Comparison of ENCODE assay signal across 1 cellular context in the genomic region with DNA sequence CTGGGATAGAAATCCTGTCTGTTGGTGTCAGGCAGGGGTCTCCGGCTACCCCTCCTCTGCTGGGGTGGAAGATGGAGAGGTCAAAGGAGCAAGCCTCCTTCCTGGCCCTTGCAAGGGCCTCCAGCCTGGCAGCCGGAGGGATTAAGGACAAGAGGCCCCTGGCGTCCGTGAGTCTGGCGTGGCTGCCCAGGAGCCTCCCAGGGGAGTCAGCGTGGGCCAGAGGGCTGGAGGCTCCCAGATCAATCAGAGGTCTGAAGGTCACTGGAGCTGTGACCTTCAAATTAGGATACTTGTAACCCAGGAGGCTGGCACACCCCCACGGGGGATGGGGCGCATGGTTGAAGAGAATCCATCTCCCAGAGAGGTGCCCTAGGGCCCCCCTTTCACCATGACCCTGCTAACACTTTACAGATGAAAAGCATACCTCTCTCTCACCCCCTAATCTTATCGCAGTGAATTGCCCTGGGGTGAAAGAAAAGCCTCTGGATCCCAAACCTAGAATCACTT.
TF ChIP-seq lines count a peak whose summit lies in the region.

No MANE protein-coding gene starts in this region.

TF ChIP-seq in HepG2, 621 proteins besides CTCF, POLR2A, EP300 and RAD21 (continued from another document and continues in another):
- TF ChIP-seq, protein P1, sequence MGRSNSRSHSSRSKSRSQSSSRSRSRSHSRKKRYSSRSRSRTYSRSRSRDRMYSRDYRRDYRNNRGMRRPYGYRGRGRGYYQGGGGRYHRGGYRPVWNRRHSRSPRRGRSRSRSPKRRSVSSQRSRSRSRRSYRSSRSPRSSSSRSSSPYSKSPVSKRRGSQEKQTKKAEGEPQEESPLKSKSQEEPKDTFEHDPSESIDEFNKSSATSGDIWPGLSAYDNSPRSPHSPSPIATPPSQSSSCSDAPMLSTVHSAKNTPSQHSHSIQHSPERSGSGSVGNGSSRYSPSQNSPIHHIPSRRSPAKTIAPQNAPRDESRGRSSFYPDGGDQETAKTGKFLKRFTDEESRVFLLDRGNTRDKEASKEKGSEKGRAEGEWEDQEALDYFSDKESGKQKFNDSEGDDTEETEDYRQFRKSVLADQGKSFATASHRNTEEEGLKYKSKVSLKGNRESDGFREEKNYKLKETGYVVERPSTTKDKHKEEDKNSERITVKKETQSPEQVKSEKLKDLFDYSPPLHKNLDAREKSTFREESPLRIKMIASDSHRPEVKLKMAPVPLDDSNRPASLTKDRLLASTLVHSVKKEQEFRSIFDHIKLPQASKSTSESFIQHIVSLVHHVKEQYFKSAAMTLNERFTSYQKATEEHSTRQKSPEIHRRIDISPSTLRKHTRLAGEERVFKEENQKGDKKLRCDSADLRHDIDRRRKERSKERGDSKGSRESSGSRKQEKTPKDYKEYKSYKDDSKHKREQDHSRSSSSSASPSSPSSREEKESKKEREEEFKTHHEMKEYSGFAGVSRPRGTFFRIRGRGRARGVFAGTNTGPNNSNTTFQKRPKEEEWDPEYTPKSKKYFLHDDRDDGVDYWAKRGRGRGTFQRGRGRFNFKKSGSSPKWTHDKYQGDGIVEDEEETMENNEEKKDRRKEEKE (IDR thresholded peaks at IDR 0.05) = no peak
- TF ChIP-seq ARNTL (CRISPR knock-in tag; IDR thresholded peaks at IDR 0.05) (no peak), HDAC1 (CRISPR knock-in tag; IDR thresholded peaks at IDR 0.05) (peak; percentile 56), CBFB (CRISPR knock-in tag; IDR thresholded peaks at IDR 0.05) (peak; percentile 53; the same call in 1 of the 2 replicates), ZFP82 (CRISPR knock-in tag; IDR thresholded peaks at IDR 0.05; ENCODE audit: borderline replicate concordance) (no peak), ZNF816 (CRISPR knock-in tag; IDR thresholded peaks at IDR 0.05; ENCODE audit: borderline replicate concordance) (no peak), ETV5 (CRISPR knock-in tag; IDR thresholded peaks at IDR 0.05; ENCODE audit: borderline replicate concordance) (peak; percentile 66), ZBTB21 (CRISPR knock-in tag; IDR thresholded peaks at IDR 0.05) (no peak), ZNF547 (CRISPR knock-in tag; IDR thresholded peaks at IDR 0.05) (no peak), NR2F1 (CRISPR knock-in tag; IDR thresholded peaks at IDR 0.05) (peak; percentile 39 to 77; a peak in 3 of 4 replicates), RFXAP (CRISPR knock-in tag; IDR thresholded peaks at IDR 0.05; ENCODE audit: borderline replicate concordance) (no peak), ZNF724P (CRISPR knock-in tag; IDR thresholded peaks at IDR 0.05; ENCODE audit: borderline replicate concordance) (no peak), POLR2AphosphoS5 (IDR thresholded peaks at IDR 0.05; ENCODE audit: low read depth, low read length) (no peak), POLR2AphosphoS2 (IDR thresholded peaks at IDR 0.05; ENCODE audit: low read depth, low read length) (no peak), PCBP1 (IDR thresholded peaks at IDR 0.05; ENCODE audit: borderline replicate concordance, low read depth, low read length) (no peak), CCDC6 (CRISPR knock-in tag; IDR thresholded peaks at IDR 0.05) (no peak), ZNF343 (CRISPR knock-in tag; IDR thresholded peaks at IDR 0.05) (no peak), ZNF629 (CRISPR knock-in tag; conservative IDR thresholded peaks at IDR 0.05) (no peak), MAFG (CRISPR knock-in tag; IDR thresholded peaks at IDR 0.05) (no peak)
- TF ChIP-seq, protein P2, sequence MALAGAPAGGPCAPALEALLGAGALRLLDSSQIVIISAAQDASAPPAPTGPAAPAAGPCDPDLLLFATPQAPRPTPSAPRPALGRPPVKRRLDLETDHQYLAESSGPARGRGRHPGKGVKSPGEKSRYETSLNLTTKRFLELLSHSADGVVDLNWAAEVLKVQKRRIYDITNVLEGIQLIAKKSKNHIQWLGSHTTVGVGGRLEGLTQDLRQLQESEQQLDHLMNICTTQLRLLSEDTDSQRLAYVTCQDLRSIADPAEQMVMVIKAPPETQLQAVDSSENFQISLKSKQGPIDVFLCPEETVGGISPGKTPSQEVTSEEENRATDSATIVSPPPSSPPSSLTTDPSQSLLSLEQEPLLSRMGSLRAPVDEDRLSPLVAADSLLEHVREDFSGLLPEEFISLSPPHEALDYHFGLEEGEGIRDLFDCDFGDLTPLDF (CRISPR knock-in tag; IDR thresholded peaks at IDR 0.05) = no peak
- TF ChIP-seq, protein P3, sequence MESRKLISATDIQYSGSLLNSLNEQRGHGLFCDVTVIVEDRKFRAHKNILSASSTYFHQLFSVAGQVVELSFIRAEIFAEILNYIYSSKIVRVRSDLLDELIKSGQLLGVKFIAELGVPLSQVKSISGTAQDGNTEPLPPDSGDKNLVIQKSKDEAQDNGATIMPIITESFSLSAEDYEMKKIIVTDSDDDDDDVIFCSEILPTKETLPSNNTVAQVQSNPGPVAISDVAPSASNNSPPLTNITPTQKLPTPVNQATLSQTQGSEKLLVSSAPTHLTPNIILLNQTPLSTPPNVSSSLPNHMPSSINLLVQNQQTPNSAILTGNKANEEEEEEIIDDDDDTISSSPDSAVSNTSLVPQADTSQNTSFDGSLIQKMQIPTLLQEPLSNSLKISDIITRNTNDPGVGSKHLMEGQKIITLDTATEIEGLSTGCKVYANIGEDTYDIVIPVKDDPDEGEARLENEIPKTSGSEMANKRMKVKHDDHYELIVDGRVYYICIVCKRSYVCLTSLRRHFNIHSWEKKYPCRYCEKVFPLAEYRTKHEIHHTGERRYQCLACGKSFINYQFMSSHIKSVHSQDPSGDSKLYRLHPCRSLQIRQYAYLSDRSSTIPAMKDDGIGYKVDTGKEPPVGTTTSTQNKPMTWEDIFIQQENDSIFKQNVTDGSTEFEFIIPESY (CRISPR knock-in tag; IDR thresholded peaks at IDR 0.05) = no peak
- TF ChIP-seq, protein P4, sequence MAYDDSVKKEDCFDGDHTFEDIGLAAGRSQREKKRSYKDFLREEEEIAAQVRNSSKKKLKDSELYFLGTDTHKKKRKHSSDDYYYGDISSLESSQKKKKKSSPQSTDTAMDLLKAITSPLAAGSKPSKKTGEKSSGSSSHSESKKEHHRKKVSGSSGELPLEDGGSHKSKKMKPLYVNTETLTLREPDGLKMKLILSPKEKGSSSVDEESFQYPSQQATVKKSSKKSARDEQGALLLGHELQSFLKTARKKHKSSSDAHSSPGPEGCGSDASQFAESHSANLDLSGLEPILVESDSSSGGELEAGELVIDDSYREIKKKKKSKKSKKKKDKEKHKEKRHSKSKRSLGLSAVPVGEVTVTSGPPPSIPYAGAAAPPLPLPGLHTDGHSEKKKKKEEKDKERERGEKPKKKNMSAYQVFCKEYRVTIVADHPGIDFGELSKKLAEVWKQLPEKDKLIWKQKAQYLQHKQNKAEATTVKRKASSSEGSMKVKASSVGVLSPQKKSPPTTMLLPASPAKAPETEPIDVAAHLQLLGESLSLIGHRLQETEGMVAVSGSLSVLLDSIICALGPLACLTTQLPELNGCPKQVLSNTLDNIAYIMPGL (CRISPR knock-in tag; IDR thresholded peaks at IDR 0.05; ENCODE audit: borderline replicate concordance in 1 of 2, low read depth in 1 of 2) = no peak
- TF ChIP-seq, protein P5, sequence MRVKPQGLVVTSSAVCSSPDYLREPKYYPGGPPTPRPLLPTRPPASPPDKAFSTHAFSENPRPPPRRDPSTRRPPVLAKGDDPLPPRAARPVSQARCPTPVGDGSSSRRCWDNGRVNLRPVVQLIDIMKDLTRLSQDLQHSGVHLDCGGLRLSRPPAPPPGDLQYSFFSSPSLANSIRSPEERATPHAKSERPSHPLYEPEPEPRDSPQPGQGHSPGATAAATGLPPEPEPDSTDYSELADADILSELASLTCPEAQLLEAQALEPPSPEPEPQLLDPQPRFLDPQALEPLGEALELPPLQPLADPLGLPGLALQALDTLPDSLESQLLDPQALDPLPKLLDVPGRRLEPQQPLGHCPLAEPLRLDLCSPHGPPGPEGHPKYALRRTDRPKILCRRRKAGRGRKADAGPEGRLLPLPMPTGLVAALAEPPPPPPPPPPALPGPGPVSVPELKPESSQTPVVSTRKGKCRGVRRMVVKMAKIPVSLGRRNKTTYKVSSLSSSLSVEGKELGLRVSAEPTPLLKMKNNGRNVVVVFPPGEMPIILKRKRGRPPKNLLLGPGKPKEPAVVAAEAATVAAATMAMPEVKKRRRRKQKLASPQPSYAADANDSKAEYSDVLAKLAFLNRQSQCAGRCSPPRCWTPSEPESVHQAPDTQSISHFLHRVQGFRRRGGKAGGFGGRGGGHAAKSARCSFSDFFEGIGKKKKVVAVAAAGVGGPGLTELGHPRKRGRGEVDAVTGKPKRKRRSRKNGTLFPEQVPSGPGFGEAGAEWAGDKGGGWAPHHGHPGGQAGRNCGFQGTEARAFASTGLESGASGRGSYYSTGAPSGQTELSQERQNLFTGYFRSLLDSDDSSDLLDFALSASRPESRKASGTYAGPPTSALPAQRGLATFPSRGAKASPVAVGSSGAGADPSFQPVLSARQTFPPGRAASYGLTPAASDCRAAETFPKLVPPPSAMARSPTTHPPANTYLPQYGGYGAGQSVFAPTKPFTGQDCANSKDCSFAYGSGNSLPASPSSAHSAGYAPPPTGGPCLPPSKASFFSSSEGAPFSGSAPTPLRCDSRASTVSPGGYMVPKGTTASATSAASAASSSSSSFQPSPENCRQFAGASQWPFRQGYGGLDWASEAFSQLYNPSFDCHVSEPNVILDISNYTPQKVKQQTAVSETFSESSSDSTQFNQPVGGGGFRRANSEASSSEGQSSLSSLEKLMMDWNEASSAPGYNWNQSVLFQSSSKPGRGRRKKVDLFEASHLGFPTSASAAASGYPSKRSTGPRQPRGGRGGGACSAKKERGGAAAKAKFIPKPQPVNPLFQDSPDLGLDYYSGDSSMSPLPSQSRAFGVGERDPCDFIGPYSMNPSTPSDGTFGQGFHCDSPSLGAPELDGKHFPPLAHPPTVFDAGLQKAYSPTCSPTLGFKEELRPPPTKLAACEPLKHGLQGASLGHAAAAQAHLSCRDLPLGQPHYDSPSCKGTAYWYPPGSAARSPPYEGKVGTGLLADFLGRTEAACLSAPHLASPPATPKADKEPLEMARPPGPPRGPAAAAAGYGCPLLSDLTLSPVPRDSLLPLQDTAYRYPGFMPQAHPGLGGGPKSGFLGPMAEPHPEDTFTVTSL (CRISPR knock-in tag; IDR thresholded peaks at IDR 0.05; ENCODE audit: borderline replicate concordance) = peak; percentile 48; the same call in 1 of the 2 replicates
- TF ChIP-seq, protein P6, sequence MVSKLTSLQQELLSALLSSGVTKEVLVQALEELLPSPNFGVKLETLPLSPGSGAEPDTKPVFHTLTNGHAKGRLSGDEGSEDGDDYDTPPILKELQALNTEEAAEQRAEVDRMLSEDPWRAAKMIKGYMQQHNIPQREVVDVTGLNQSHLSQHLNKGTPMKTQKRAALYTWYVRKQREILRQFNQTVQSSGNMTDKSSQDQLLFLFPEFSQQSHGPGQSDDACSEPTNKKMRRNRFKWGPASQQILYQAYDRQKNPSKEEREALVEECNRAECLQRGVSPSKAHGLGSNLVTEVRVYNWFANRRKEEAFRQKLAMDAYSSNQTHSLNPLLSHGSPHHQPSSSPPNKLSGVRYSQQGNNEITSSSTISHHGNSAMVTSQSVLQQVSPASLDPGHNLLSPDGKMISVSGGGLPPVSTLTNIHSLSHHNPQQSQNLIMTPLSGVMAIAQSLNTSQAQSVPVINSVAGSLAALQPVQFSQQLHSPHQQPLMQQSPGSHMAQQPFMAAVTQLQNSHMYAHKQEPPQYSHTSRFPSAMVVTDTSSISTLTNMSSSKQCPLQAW (CRISPR knock-in tag; IDR thresholded peaks at IDR 0.05) = no peak
- TF ChIP-seq, protein P7, sequence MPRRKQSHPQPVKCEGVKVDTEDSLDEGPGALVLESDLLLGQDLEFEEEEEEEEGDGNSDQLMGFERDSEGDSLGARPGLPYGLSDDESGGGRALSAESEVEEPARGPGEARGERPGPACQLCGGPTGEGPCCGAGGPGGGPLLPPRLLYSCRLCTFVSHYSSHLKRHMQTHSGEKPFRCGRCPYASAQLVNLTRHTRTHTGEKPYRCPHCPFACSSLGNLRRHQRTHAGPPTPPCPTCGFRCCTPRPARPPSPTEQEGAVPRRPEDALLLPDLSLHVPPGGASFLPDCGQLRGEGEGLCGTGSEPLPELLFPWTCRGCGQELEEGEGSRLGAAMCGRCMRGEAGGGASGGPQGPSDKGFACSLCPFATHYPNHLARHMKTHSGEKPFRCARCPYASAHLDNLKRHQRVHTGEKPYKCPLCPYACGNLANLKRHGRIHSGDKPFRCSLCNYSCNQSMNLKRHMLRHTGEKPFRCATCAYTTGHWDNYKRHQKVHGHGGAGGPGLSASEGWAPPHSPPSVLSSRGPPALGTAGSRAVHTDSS (CRISPR knock-in tag; conservative IDR thresholded peaks at IDR 0.05) = no peak
- TF ChIP-seq, protein P8, sequence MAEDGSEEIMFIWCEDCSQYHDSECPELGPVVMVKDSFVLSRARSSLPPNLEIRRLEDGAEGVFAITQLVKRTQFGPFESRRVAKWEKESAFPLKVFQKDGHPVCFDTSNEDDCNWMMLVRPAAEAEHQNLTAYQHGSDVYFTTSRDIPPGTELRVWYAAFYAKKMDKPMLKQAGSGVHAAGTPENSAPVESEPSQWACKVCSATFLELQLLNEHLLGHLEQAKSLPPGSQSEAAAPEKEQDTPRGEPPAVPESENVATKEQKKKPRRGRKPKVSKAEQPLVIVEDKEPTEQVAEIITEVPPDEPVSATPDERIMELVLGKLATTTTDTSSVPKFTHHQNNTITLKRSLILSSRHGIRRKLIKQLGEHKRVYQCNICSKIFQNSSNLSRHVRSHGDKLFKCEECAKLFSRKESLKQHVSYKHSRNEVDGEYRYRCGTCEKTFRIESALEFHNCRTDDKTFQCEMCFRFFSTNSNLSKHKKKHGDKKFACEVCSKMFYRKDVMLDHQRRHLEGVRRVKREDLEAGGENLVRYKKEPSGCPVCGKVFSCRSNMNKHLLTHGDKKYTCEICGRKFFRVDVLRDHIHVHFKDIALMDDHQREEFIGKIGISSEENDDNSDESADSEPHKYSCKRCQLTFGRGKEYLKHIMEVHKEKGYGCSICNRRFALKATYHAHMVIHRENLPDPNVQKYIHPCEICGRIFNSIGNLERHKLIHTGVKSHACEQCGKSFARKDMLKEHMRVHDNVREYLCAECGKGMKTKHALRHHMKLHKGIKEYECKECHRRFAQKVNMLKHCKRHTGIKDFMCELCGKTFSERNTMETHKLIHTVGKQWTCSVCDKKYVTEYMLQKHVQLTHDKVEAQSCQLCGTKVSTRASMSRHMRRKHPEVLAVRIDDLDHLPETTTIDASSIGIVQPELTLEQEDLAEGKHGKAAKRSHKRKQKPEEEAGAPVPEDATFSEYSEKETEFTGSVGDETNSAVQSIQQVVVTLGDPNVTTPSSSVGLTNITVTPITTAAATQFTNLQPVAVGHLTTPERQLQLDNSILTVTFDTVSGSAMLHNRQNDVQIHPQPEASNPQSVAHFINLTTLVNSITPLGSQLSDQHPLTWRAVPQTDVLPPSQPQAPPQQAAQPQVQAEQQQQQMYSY (CRISPR knock-in tag; IDR thresholded peaks at IDR 0.05) = peak; percentile 49; the same call in 1 of the 2 replicates
- TF ChIP-seq, protein P9, sequence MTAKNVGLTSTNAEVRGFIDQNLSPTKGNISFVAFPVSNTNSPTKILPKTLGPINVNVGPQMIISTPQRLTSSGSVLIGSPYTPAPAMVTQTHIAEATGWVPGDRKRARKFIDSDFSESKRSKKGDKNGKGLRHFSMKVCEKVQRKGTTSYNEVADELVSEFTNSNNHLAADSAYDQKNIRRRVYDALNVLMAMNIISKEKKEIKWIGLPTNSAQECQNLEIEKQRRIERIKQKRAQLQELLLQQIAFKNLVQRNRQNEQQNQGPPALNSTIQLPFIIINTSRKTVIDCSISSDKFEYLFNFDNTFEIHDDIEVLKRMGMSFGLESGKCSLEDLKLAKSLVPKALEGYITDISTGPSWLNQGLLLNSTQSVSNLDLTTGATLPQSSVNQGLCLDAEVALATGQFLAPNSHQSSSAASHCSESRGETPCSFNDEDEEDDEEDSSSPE (CRISPR knock-in tag; IDR thresholded peaks at IDR 0.05) = no peak
